Comparison of ENCODE assay signal across 20 cellular contexts in genomic region chr1:89980605-89981004, GRCh38. TPM values are rescaled to one million over a fixed set of nuclear protein-coding genes. Genes with fewer than 3 reads are reported as not detected.
DNase-seq lines count a peak whose midpoint lies in the region; ATAC-seq, FAIRE-seq and TF ChIP-seq lines count a peak whose summit lies in the region.
"Had no signal": no experiment of that assay in that cellular context is flagged by ENCODE, and none has a peak within 500 bp of the region (broad histone marks: within the 10 kb centered on the region; RNA-seq: fewer than 3 reads in every experiment).

No MANE protein-coding gene starts in this region.

- H3K4me2 ChIP-seq in GM23338: no peak overlapping the region
- H3K4me2 ChIP-seq in PC-3 (ENCODE audit: low read length): no peak overlapping the region

- H3K9me3 ChIP-seq in PC-3 (ENCODE audit: low read length): no peaks in the 10 kb centered on the region
- H3K9me3 ChIP-seq in small intestine (ENCODE audit: control insufficient read depth, low read depth): no peaks in the 10 kb centered on the region
- H3K9me3 ChIP-seq: BE2C, gastrocnemius medialis, MG63, psoas muscle, upper lobe of left lung had no signal

- no peaks in the 10 kb centered on the region for H3K9me3 Mint-ChIP-seq in GM23338
- H3K9me3 Mint-ChIP-seq: effector memory CD8-positive, alpha-beta T cell; natural killer cell treated with Interleukin-12 subunit alpha and Interleukin-12 subunit beta and Interleukin-15 and Interleukin-18, amount 100 ng/mL, for 72 hours; stimulated activated naive CD8-positive, alpha-beta T cell treated with anti-CD3 and anti-CD28 coated beads, Interleukin-15, Interleukin-2, amounts not matched to agents 100 ng/mL and 50 ng/mL, for 24 hours had no signal

- H3F3A ChIP-seq in GM23338 (replicated peaks; ENCODE audit: low read depth): no peaks in the 10 kb centered on the region
- H3F3A ChIP-seq in PC-3 (ENCODE audit: low read length, unreplicated experiment): no peaks in the 10 kb centered on the region

- CTCF ChIA-PET in PC-3 (lab: Charles Lee): no interaction called here

- H3K79me2 ChIP-seq in GM23338 (replicated peaks; ENCODE audit: insufficient read depth) (no peaks in the 10 kb centered on the region), PC-3 (ENCODE audit: low read length) (no peaks in the 10 kb centered on the region)

- H4K20me1 ChIP-seq in GM23338 (replicated peaks; ENCODE audit: insufficient read depth) (no peaks in the 10 kb centered on the region), PC-3 (ENCODE audit: low read length) (no peaks in the 10 kb centered on the region)

- H3K27me3 ChIP-seq in GM23338 (ENCODE audit: insufficient read depth) (no peaks in the 10 kb centered on the region), PC-3 (ENCODE audit: low read length) (no peaks in the 10 kb centered on the region), small intestine (ENCODE audit: control insufficient read depth in 2 of 2, insufficient read depth in 2 of 2, low read length in 2 of 2) (no peaks in the 10 kb centered on the region)
- H3K27me3 ChIP-seq: BE2C, gastrocnemius medialis, MG63, upper lobe of left lung had no signal

- H3K4me3 Mint-ChIP-seq in GM23338: no peak overlapping the region
- H3K4me3 Mint-ChIP-seq: effector memory CD8-positive, alpha-beta T cell; natural killer cell treated with Interleukin-12 subunit alpha and Interleukin-12 subunit beta and Interleukin-15 and Interleukin-18, amount 100 ng/mL, for 72 hours; stimulated activated naive CD8-positive, alpha-beta T cell treated with anti-CD3 and anti-CD28 coated beads, Interleukin-15, Interleukin-2, amounts not matched to agents 100 ng/mL and 50 ng/mL, for 24 hours had no signal

- ATAC-seq in GM23338 (peak; percentile 46; the same call in 1 of the 3 replicates), PC-3 (peak; percentile 55; the same call in 1 of the 2 replicates), GM21723 (IDR thresholded peaks at IDR 0.05; ENCODE audit: unreplicated experiment) (no peak), HG02981 (IDR thresholded peaks at IDR 0.05; ENCODE audit: unreplicated experiment) (no peak)
- ATAC-seq: effector memory CD8-positive, alpha-beta T cell; gastrocnemius medialis; HCT116; natural killer cell treated with Interleukin-12 subunit alpha and Interleukin-12 subunit beta and Interleukin-15 and Interleukin-18, amount 100 ng/mL, for 72 hours; psoas muscle had no signal

- TF ChIP-seq CTCF in GM23338 (conservative IDR thresholded peaks at IDR 0.05; ENCODE audit: low read depth in 2 of 2): no peak
- TF ChIP-seq CTCF in PC-3 (conservative IDR thresholded peaks at IDR 0.05; ENCODE audit: low read depth, low read length): no peak
- TF ChIP-seq CTCF in fibroblast of villous mesenchyme (IDR thresholded peaks at IDR 0.05; ENCODE audit: insufficient read depth, low read depth, low read length): no peak

- WGBS in small intestine, 3 donors: 80 to 89% (median 87%) methylated on average over 4 of the region's 4 CpGs

- no peak overlapping the region for H3K27ac ChIP-seq in GM23338 (ENCODE audit: low read depth)
- H3K27ac ChIP-seq in PC-3 (ENCODE audit: low read length): no peak overlapping the region
- H3K27ac ChIP-seq in small intestine (ENCODE audit: low read depth in 1 of 2, low read length in 1 of 2): no peak overlapping the region
- H3K27ac ChIP-seq: gastrocnemius medialis, psoas muscle, upper lobe of left lung had no signal

- H3K9ac ChIP-seq in PC-3 (ENCODE audit: low read length): no peak overlapping the region

- H3K9me2 ChIP-seq in GM23338 (ENCODE audit: insufficient read depth) (no peaks in the 10 kb centered on the region), PC-3 (replicated peaks; ENCODE audit: low read length) (no peaks in the 10 kb centered on the region)

- no peaks in the 10 kb centered on the region for H3K36me3 Mint-ChIP-seq in GM23338 (ENCODE audit: low read depth)
- H3K36me3 Mint-ChIP-seq: natural killer cell treated with Interleukin-12 subunit alpha and Interleukin-12 subunit beta and Interleukin-15 and Interleukin-18, amount 100 ng/mL, for 72 hours had no signal

- intact Hi-C loops in PC-3 (cut with micrococcal nuclease): no loop called here

- H2AFZ ChIP-seq in GM23338 (no peak overlapping the region), PC-3 (ENCODE audit: low read length) (no peak overlapping the region)

- H3K4me3 ChIP-seq in GM23338: no peak overlapping the region
- H3K4me3 ChIP-seq in PC-3 (ENCODE audit: low read length): no peak overlapping the region
- no peak overlapping the region for H3K4me3 ChIP-seq in fibroblast of villous mesenchyme (ENCODE audit: low read depth, low read length)
- no peak overlapping the region for H3K4me3 ChIP-seq in small intestine (ENCODE audit: low read depth in 1 of 2, low read length in 2 of 2)
- H3K4me3 ChIP-seq: gastrocnemius medialis, MG63, psoas muscle, upper lobe of left lung had no signal

- H3K4me1 ChIP-seq in GM23338 (ENCODE audit: insufficient read depth): peaks cover 13% of the 10 kb centered on the region
- H3K4me1 ChIP-seq in PC-3 (ENCODE audit: insufficient read depth, low read length): peaks cover 12% of the 10 kb centered on the region; the same call in 1 of the 2 replicates
- H3K4me1 ChIP-seq in small intestine (ENCODE audit: control insufficient read depth in 2 of 2, insufficient read depth in 1 of 2, low read depth in 1 of 2, low read length in 1 of 2): no peaks in the 10 kb centered on the region
- H3K4me1 ChIP-seq: BE2C, gastrocnemius medialis, psoas muscle, upper lobe of left lung had no signal

- H3K27me3 Mint-ChIP-seq in GM23338 (ENCODE audit: insufficient read depth, low read depth, poor library complexity): no peaks in the 10 kb centered on the region
- H3K27me3 Mint-ChIP-seq: stimulated activated naive CD8-positive, alpha-beta T cell treated with anti-CD3 and anti-CD28 coated beads, Interleukin-15, Interleukin-2, amounts not matched to agents 100 ng/mL and 50 ng/mL, for 24 hours had no signal

- no peak for FAIRE-seq in small intestine (lab: Jason Lieb, UNC)
- FAIRE-seq: TTC549 had no signal

- no TSS peak for BruUV-seq in PC-3 (replicated peaks; lab: Mats Ljungman, UMichigan)

- peak; percentile 70 for DNase-seq in DMS153 (lab: John Stamatoyannopoulos, UW)
- DNase-seq in GM23338 (ENCODE audit: low spot score): peak; percentile 50
- DNase-seq in PC-3: no peak
- DNase-seq in fibroblast of villous mesenchyme (ENCODE audit: low read depth): peak; percentile 18
- no peak for DNase-seq in germinal center (ENCODE audit: low spot score)
- no peak for DNase-seq in small intestine
- DNase-seq: activated T-cell treated with anti-CD3 and anti-CD28 coated beads, Interleukin-2, amount 50 U/mL, for 1 hour; BE2C; central memory CD4-positive, alpha-beta T cell; effector memory CD8-positive, alpha-beta T cell; gastrocnemius medialis; MG63; psoas muscle; upper lobe of left lung had no signal

- no peak overlapping the region for H3K27ac Mint-ChIP-seq in GM23338
- H3K27ac Mint-ChIP-seq: effector memory CD8-positive, alpha-beta T cell; natural killer cell treated with Interleukin-12 subunit alpha and Interleukin-12 subunit beta and Interleukin-15 and Interleukin-18, amount 100 ng/mL, for 72 hours; stimulated activated naive CD8-positive, alpha-beta T cell treated with anti-CD3 and anti-CD28 coated beads, Interleukin-15, Interleukin-2, amounts not matched to agents 100 ng/mL and 50 ng/mL, for 24 hours had no signal

- H3K4me1 Mint-ChIP-seq in GM23338: peaks cover 12% of the 10 kb centered on the region; the same call in 2 of the 3 replicates

- POLR2A ChIA-PET in PC-3 (lab: Charles Lee; ENCODE audit: unreplicated experiment): no interaction called here

- no peaks in the 10 kb centered on the region for H3K36me3 ChIP-seq in GM23338 (ENCODE audit: insufficient read depth)
- no peaks in the 10 kb centered on the region for H3K36me3 ChIP-seq in PC-3 (ENCODE audit: low read depth, low read length)
- no peaks in the 10 kb centered on the region for H3K36me3 ChIP-seq in small intestine (ENCODE audit: control insufficient read depth in 2 of 2, insufficient read depth in 2 of 2, low read length in 2 of 2)
- H3K36me3 ChIP-seq: BE2C, gastrocnemius medialis, MG63, upper lobe of left lung had no signal

TF ChIP-seq in GM23338, 12 proteins besides CTCF, POLR2A, EP300 and RAD21 (continues in another document):
- TF ChIP-seq STAT1 (IDR thresholded peaks at IDR 0.05; ENCODE audit: unreplicated experiment): no peak
- TF ChIP-seq ZNF114 (CRISPR knock-in tag; IDR thresholded peaks at IDR 0.05): no peak
- no peak for TF ChIP-seq CREB1 (CRISPR knock-in tag; IDR thresholded peaks at IDR 0.05; ENCODE audit: low read depth)
- TF ChIP-seq ETS1 (IDR thresholded peaks at IDR 0.05): no peak
- TF ChIP-seq JUNB (IDR thresholded peaks at IDR 0.05; ENCODE audit: unreplicated experiment): no peak

RNA-seq across cellular contexts. Expression of gene ZNF326, which starts 14.3 kb away (rescaled TPM):
- 21.9 and 28.6 TPM in 2 replicates for total RNA-seq in GM23338 (2014; rRNA removed; shearing (Covaris generic))
- polyA plus RNA-seq in GM23338 (2016; fragmentation: Nextera tagmentation; extraction: Ambion mirVana): 31.1 and 35.1 TPM in 2 replicates
- 7.2 and 12.7 TPM in 2 replicates for total RNA-seq in PC-3 (2014; rRNA removed)
- 9.3 and 12.1 TPM in 2 replicates for total RNA-seq in fibroblast of villous mesenchyme
- polyA plus RNA-seq in small intestine: 10 to 100 TPM; 11.3 to 22.4 (median 15.1) TPM

Comparison
In these comparisons a context has a peak if more than half of its experiments do, and no peak if none do; other contexts are left out.
1. DNase-seq: peak in DMS153 (single experiment), GM23338 (single experiment) and fibroblast of villous mesenchyme (single experiment); none in PC-3 (single experiment), germinal center (single experiment) and small intestine (single experiment).
2. ATAC-seq: peak in GM23338 (single experiment) and PC-3 (single experiment); none in GM21723 (single experiment) and HG02981 (single experiment).